In the genomic region with DNA sequence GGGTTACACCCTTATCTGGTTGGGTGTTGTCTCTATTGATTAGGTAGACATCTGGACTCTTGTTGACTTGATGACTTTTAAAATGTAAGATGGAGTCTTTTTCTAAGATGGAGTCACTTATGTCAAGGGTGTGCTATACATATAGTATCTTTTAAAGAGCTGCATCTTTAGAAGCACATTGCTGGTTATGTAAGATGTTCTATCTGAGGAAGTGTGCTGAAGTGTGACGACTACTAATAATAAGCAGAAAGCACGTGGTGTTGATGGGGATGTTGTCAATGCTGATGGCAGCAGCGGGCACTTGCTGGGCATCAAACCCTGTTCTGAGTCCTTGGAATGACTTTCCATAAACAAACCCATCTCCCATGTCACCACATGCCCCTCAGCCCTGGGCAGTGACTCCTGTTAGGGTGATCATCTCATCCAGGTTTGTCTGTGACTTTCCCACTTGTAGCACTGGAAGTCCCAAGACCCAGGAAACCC, we compare ENCODE assay signal across 13 cellular contexts.
A peak's percentile ranks its signal among the peaks of the same experiment; 100 is the strongest.
DNase-seq lines count a peak whose midpoint lies in the region; ATAC-seq, FAIRE-seq and TF ChIP-seq lines count a peak whose summit lies in the region.
"Had no signal": no experiment of that assay in that cellular context is flagged by ENCODE, and none has a peak within 500 bp of the region (broad histone marks: within the 10 kb centered on the region; RNA-seq: fewer than 3 reads in every experiment).

No MANE protein-coding gene starts in this region.

- H3K9me3 ChIP-seq in esophagus (ENCODE audit: control insufficient read depth in 2 of 2, insufficient read depth in 1 of 2, low read depth in 1 of 2, low read length in 1 of 2) (no peaks in the 10 kb centered on the region), WERI-Rb-1 (ENCODE audit: severe bottlenecking) (no peaks in the 10 kb centered on the region)

- H3K4me1 ChIP-seq in esophagus (ENCODE audit: control insufficient read depth in 2 of 2, insufficient read depth in 2 of 2, low read length in 1 of 2), result peaks cover 4 to 10% of the 10 kb centered on the region in 2 donors

- H3K27me3 ChIP-seq in esophagus (ENCODE audit: control insufficient read depth in 1 of 2, insufficient read depth in 2 of 2, low read length in 2 of 2) (no peaks in the 10 kb centered on the region), WERI-Rb-1 (ENCODE audit: insufficient read depth, low read depth, severe bottlenecking) (no peaks in the 10 kb centered on the region)

- peak; percentile 47 for DNase-seq in RWPE1 (ENCODE audit: low spot score)
- peak; percentile 16 for DNase-seq in mucosa of gallbladder (ENCODE audit: low spot score)
- DNase-seq in urothelium cell line (ENCODE audit: low spot score), result peak; percentile 65
- no peak for DNase-seq in islet precursor cell
- DNase-seq in NCI-H748 treated with DMSO at 0.1 percent for 48 hours (lab: John Stamatoyannopoulos, UW), result no peak
- no peak for DNase-seq in WERI-Rb-1
- DNase-seq: activated CD4-positive, alpha-beta T cell treated with anti-CD3 and anti-CD28 coated beads, Interleukin-2, amount 10 ng/mL, durations not matched to agents 7 days and 5 days; NCI-H1436 treated with DMSO at 0.1 percent for 48 hours; SHP77; stimulated activated naive CD4-positive, alpha-beta T cell had no signal

- 35 to 44% methylated on average over 3 of the region's 3 CpGs for WGBS in esophagus, 2 donors

- TF ChIP-seq CTCF in RWPE1 (conservative IDR thresholded peaks at IDR 0.05; ENCODE audit: low read depth), result no peak
- TF ChIP-seq CTCF in WERI-Rb-1 (IDR thresholded peaks at IDR 0.05; ENCODE audit: low read depth, low read length), result no peak

- POLR2A ChIA-PET in RWPE1 (lab: Yijun Ruan, JAX; ENCODE audit: low non-redundant PET), result no interaction called here

- H3K36me3 ChIP-seq in esophagus (ENCODE audit: control insufficient read depth in 2 of 2, insufficient read depth in 2 of 2, low read length in 1 of 2) (no peaks in the 10 kb centered on the region), WERI-Rb-1 (peaks cover 19% of the 10 kb centered on the region)

- CTCF ChIA-PET in RWPE1 (lab: Yijun Ruan, JAX), result interaction anchor here (2.3 kb wide), 2 partner anchors 72 to 366 kb away, joined by 7 to 12 read pairs; no protein-coding TSS in a partner anchor

- H3K4me3 ChIP-seq in esophagus (ENCODE audit: low read depth in 1 of 2, low read length in 2 of 2) (no peak overlapping the region), WERI-Rb-1 (ENCODE audit: low read depth, low read length) (no peak overlapping the region)

- ATAC-seq in HG03342 (IDR thresholded peaks at IDR 0.05; ENCODE audit: unreplicated experiment), result no peak

- FAIRE-seq in urothelium cell line (lab: Jason Lieb, UNC), result peak; percentile 79
- FAIRE-seq: islet of Langerhans had no signal

- H3K27ac ChIP-seq in RWPE1 (peak overlapping the region; percentile 98), esophagus (ENCODE audit: low read depth in 2 of 2, low read length in 1 of 2) (peak overlapping the region; percentile 89 to 91), WERI-Rb-1 (no peak overlapping the region; the same call in 1 of the 2 replicates)

Comparison
In these comparisons a context has a peak if more than half of its experiments do, and no peak if none do; other contexts are left out.
1. DNase-seq: peak in RWPE1 (single experiment), mucosa of gallbladder (single experiment) and urothelium cell line (single experiment); none in islet precursor cell (single experiment), NCI-H748 treated with DMSO at 0.1 percent for 48 hours (single experiment) and WERI-Rb-1 (single experiment).